In genomic region chr15:74399100-74399499, GRCh38 we compare ENCODE assay signal across 16 cellular contexts. TPM values are rescaled to one million over a fixed set of nuclear protein-coding genes. Genes with fewer than 3 reads are reported as not detected.
DNase-seq lines count a peak whose midpoint lies in the region; ATAC-seq, FAIRE-seq and TF ChIP-seq lines count a peak whose summit lies in the region.
"Had no signal": no experiment of that assay in that cellular context is flagged by ENCODE, and none has a peak within 500 bp of the region (broad histone marks: within the 10 kb centered on the region; RNA-seq: fewer than 3 reads in every experiment).

No MANE protein-coding gene starts in this region.

- CTCF ChIA-PET in PC-9 (lab: Charles Lee), result no interaction called here

- H3K4me3 Mint-ChIP-seq in immature natural killer cell, result peak overlapping the region in 3 of 5 donors; percentile 62 to 74 (median 67)
- H3K4me3 Mint-ChIP-seq: CD4-positive, alpha-beta T cell had no signal

- no peaks in the 10 kb centered on the region for H4K20me1 ChIP-seq in PC-9 (ENCODE audit: insufficient read depth)

- H3K27me3 Mint-ChIP-seq in immature natural killer cell (ENCODE audit: low read depth in 3 of 3), result peaks cover 2 to 3% (median 3%) of the 10 kb centered on the region in 3 donors
- H3K27me3 Mint-ChIP-seq: CD4-positive, alpha-beta T cell had no signal

- peaks cover 74% of the 10 kb centered on the region for H3K4me1 ChIP-seq in PC-9 (replicated peaks; ENCODE audit: insufficient read depth)
- H3K4me1 ChIP-seq: tibial artery had no signal

- no peaks in the 10 kb centered on the region for H3K27me3 ChIP-seq in PC-9 (ENCODE audit: insufficient read depth, low read depth)

- BruUV-seq in PC-9 (replicated peaks; lab: Mats Ljungman, UMichigan), result no TSS peak

- H3K36me3 ChIP-seq in PC-9 (ENCODE audit: low read depth), result no peaks in the 10 kb centered on the region
- H3K36me3 ChIP-seq: tibial artery had no signal

- no peak overlapping the region for H2AFZ ChIP-seq in PC-9

- peak overlapping the region in 1 of 6 donors; percentile 41 for H3K27ac Mint-ChIP-seq in immature natural killer cell
- H3K27ac Mint-ChIP-seq: CD4-positive, alpha-beta T cell had no signal

- 0 out of 2 replicates have a peak, but pooled peaks cover 4% of the 10 kb centered on the region for H3K79me2 ChIP-seq in PC-9 (ENCODE audit: low read depth)

- H3K9me2 ChIP-seq in PC-9 (ENCODE audit: insufficient read depth), result no peaks in the 10 kb centered on the region

- peaks cover 55 to 65% of the 10 kb centered on the region in 2 donors for H3K4me1 Mint-ChIP-seq in immature natural killer cell

- POLR2A ChIA-PET in PC-9 (lab: Charles Lee; ENCODE audit: unreplicated experiment), result no interaction called here

- ATAC-seq in HG02588 (IDR thresholded peaks at IDR 0.05; ENCODE audit: unreplicated experiment), result no peak
- ATAC-seq: sciatic nerve had no signal

- TF ChIP-seq CTCF in PC-9 (conservative IDR thresholded peaks at IDR 0.05), result no peak

- intact Hi-C loops in PC-9 (cut with micrococcal nuclease; ENCODE audit: unreplicated experiment), result no loop called here

- H3K9me3 Mint-ChIP-seq in immature natural killer cell, result peaks cover 0 to 2% (median 0%) of the 10 kb centered on the region in 6 donors
- H3K9me3 Mint-ChIP-seq: CD4-positive, alpha-beta T cell had no signal

- peak; percentile 17 to 36 for DNase-seq in NOMO-1 (lab: John Stamatoyannopoulos, UW; ENCODE audit: unreplicated experiment in 2 of 2)
- no peak for DNase-seq in NOMO-1 treated with dmso at 0.1 percent for 144 hours (lab: John Stamatoyannopoulos, UW; ENCODE audit: unreplicated experiment)
- DNase-seq in GM18507 (ENCODE audit: extremely low spot score, insufficient read length, low read depth), result no peak
- DNase-seq in PC-9, result no peak
- no peak for DNase-seq in immature natural killer cell
- DNase-seq in activated effector memory CD4-positive, alpha-beta T cell treated with anti-CD3 and anti-CD28 coated beads, Interleukin-2, amount 50 U/mL, for 16 hours, result no peak
- DNase-seq in germinal center (ENCODE audit: low spot score), result no peak
- DNase-seq: CD4-positive, alpha-beta T cell; NCI-H2029 treated with DMSO at 0.1 percent for 48 hours; NCI-H524; stimulated activated CD4-positive, alpha-beta T cell treated with anti-CD3 and anti-CD28 coated beads, Interleukin-2, amount 100 ng/mL, for 48 hours; tibial artery had no signal

- H3F3A ChIP-seq in PC-9 (ENCODE audit: insufficient read depth, low read depth), result peaks cover 20% of the 10 kb centered on the region; the same call in 1 of the 2 replicates

- FAIRE-seq in GM18507 (lab: Jason Lieb, UNC), result peak; percentile 9
- FAIRE-seq: bronchial epithelial cell had no signal

- H3K9me3 ChIP-seq in PC-9 (ENCODE audit: insufficient read depth, low read depth), result no peaks in the 10 kb centered on the region
- H3K9me3 ChIP-seq: tibial artery had no signal

- H3K27ac ChIP-seq in PC-9, result peak overlapping the region; percentile 98; the same call in 1 of the 2 replicates
- H3K27ac ChIP-seq: 22Rv1, tibial artery had no signal

- no peak overlapping the region for H3K4me2 ChIP-seq in PC-9

- H3K36me3 Mint-ChIP-seq in immature natural killer cell, result no peaks in the 10 kb centered on the region

- no peak overlapping the region for H3K4me3 ChIP-seq in PC-9
- H3K4me3 ChIP-seq: tibial artery had no signal

RNA-seq across cellular contexts. Expression of gene CYP11A1, which starts 31.7 kb away (rescaled TPM):
- 7.1 and 9.6 TPM in 2 replicates for total RNA-seq in PC-9 (2021)
- not detected for polyA plus RNA-seq in immature natural killer cell
- total RNA-seq: bronchial epithelial cell; CD4-positive, alpha-beta T cell had no signal

RNA-seq across cellular contexts. Expression of gene SEMA7A, which starts 34.7 kb away (rescaled TPM):
- total RNA-seq in PC-9 (2021), result 8.3 and 14.5 TPM in 2 replicates
- polyA plus RNA-seq in immature natural killer cell, result 1 to 10 TPM in 1 of 3 donors, under 1 TPM in 1, not detected in 1; 0.90 to 3.7 TPM

Comparison
In these comparisons a context has a peak if more than half of its experiments do, and no peak if none do; other contexts are left out.
1. DNase-seq: peak in NOMO-1 (2 of 2); none in NOMO-1 treated with dmso at 0.1 percent for 144 hours (single experiment), GM18507 (single experiment), PC-9 (0 of 2), immature natural killer cell (0 of 3), activated effector memory CD4-positive, alpha-beta T cell treated with anti-CD3 and anti-CD28 coated beads, Interleukin-2, amount 50 U/mL, for 16 hours (single experiment) and germinal center (single experiment).